Comparison of ENCODE assay signal across 3 cellular contexts in genomic region chr11:70538641-70539359, GRCh38.
TF ChIP-seq lines count a peak whose summit lies in the region.

No MANE protein-coding gene starts in this region.

TF ChIP-seq in SK-N-SH, 30 proteins besides CTCF, POLR2A, EP300 and RAD21 (continued from another document):
- TF ChIP-seq USF2 (IDR thresholded peaks at IDR 0.05; ENCODE audit: borderline replicate concordance, low read depth, low read length): no peak
- no peak for TF ChIP-seq FOSL2 (IDR thresholded peaks at IDR 0.05; ENCODE audit: borderline replicate concordance, low read depth)
- no peak for TF ChIP-seq TCF12 (IDR thresholded peaks at IDR 0.05)
- TF ChIP-seq POLR2AphosphoS5 (IDR thresholded peaks at IDR 0.05; ENCODE audit: low read depth, low read length): no peak
- TF ChIP-seq MEF2A (IDR thresholded peaks at IDR 0.05; ENCODE audit: borderline replicate concordance, low read depth): no peak
- no peak for TF ChIP-seq FOXM1 (IDR thresholded peaks at IDR 0.05; ENCODE audit: low read depth)
- no peak for TF ChIP-seq MAX (IDR thresholded peaks at IDR 0.05; ENCODE audit: low read depth)
- TF ChIP-seq JUND (IDR thresholded peaks at IDR 0.05): no peak
- no peak for TF ChIP-seq SIN3A (IDR thresholded peaks at IDR 0.05; ENCODE audit: borderline replicate concordance, low read depth, low read length)
- no peak for TF ChIP-seq MXI1 (IDR thresholded peaks at IDR 0.05; ENCODE audit: low read depth, low read length)
- no peak for TF ChIP-seq IRF3 (IDR thresholded peaks at IDR 0.05; ENCODE audit: low read depth, low read length)
- no peak for TF ChIP-seq USF1 (IDR thresholded peaks at IDR 0.05; ENCODE audit: borderline replicate concordance, low read depth)
- TF ChIP-seq TEAD4 (IDR thresholded peaks at IDR 0.05; ENCODE audit: borderline replicate concordance, insufficient read depth): no peak
- no peak for TF ChIP-seq PBX3 (IDR thresholded peaks at IDR 0.05)

TF ChIP-seq in SK-N-SH treated with all-trans-retinoic acid at 6 μM for 48 hours, 23 proteins besides CTCF, POLR2A, EP300 and RAD21:
- no peak for TF ChIP-seq PATZ1 (CRISPR knock-in tag; IDR thresholded peaks at IDR 0.05; ENCODE audit: borderline replicate concordance)
- no peak for TF ChIP-seq ZC3H10 (CRISPR knock-in tag; IDR thresholded peaks at IDR 0.05)
- TF ChIP-seq CSDC2 (CRISPR knock-in tag; IDR thresholded peaks at IDR 0.05): no peak
- no peak for TF ChIP-seq ZNF8 (CRISPR knock-in tag; IDR thresholded peaks at IDR 0.05)
- no peak for TF ChIP-seq OSR1 (CRISPR knock-in tag; IDR thresholded peaks at IDR 0.05)
- no peak for TF ChIP-seq ZFP3 (CRISPR knock-in tag; IDR thresholded peaks at IDR 0.05)
- TF ChIP-seq GLIS3 (CRISPR knock-in tag; IDR thresholded peaks at IDR 0.05): no peak
- TF ChIP-seq ZNF70 (CRISPR knock-in tag; IDR thresholded peaks at IDR 0.05): no peak
- no peak for TF ChIP-seq PPARA (CRISPR knock-in tag; IDR thresholded peaks at IDR 0.05; ENCODE audit: borderline replicate concordance)
- TF ChIP-seq POU6F1 (CRISPR knock-in tag; IDR thresholded peaks at IDR 0.05; ENCODE audit: borderline replicate concordance, low read depth): no peak

TF ChIP-seq in WTC11, 78 proteins besides CTCF, POLR2A, EP300 and RAD21:
- TF ChIP-seq ERG (CRISPR knock-in tag; IDR thresholded peaks at IDR 0.05) (no peak), NFYB (CRISPR knock-in tag; conservative IDR thresholded peaks at IDR 0.05; ENCODE audit: low read depth) (no peak), CREM (CRISPR knock-in tag; IDR thresholded peaks at IDR 0.05) (no peak), TEAD1 (CRISPR knock-in tag; IDR thresholded peaks at IDR 0.05) (no peak), ZNF396 (CRISPR knock-in tag; IDR thresholded peaks at IDR 0.05; ENCODE audit: borderline replicate concordance) (no peak), MLX (CRISPR knock-in tag; IDR thresholded peaks at IDR 0.05) (no peak), E2F5 (CRISPR knock-in tag; IDR thresholded peaks at IDR 0.05) (no peak), ZNF317 (CRISPR knock-in tag; IDR thresholded peaks at IDR 0.05; ENCODE audit: borderline replicate concordance, low read depth) (no peak), ZMAT4 (CRISPR knock-in tag; IDR thresholded peaks at IDR 0.05) (no peak), SMAD3 (CRISPR knock-in tag; IDR thresholded peaks at IDR 0.05; ENCODE audit: borderline replicate concordance) (no peak), ZSCAN18 (CRISPR knock-in tag; IDR thresholded peaks at IDR 0.05) (no peak), CBFB (CRISPR knock-in tag; IDR thresholded peaks at IDR 0.05; ENCODE audit: low read depth) (no peak), JAZF1 (CRISPR knock-in tag; IDR thresholded peaks at IDR 0.05) (no peak), RELA (CRISPR knock-in tag; IDR thresholded peaks at IDR 0.05; ENCODE audit: borderline replicate concordance) (no peak), ZNF138 (CRISPR knock-in tag; conservative IDR thresholded peaks at IDR 0.05) (no peak), FOXP4 (CRISPR knock-in tag; IDR thresholded peaks at IDR 0.05) (no peak), USF2 (CRISPR knock-in tag; IDR thresholded peaks at IDR 0.05) (no peak)
